In genomic region chr3:82085811-82086475, GRCh38 we compare ENCODE assay signal across 24 cellular contexts.
"Had no signal": no experiment of that assay in that cellular context is flagged by ENCODE, and none has a peak within 500 bp of the region (broad histone marks: within the 10 kb centered on the region; RNA-seq: fewer than 3 reads in every experiment).

No MANE protein-coding gene starts in this region.

- H3K27ac ChIP-seq: brain microvascular endothelial cell, coronary artery, lower lobe of right lung, right atrium auricular region, upper lobe of right lung had no signal

- H3K4me1 ChIP-seq: lower lobe of right lung, upper lobe of right lung had no signal

- H3K9me3 ChIP-seq: lower lobe of right lung, right atrium auricular region, upper lobe of right lung had no signal

- H3K4me3 ChIP-seq: coronary artery, lower lobe of right lung, upper lobe of right lung had no signal

- H3K4me1 Mint-ChIP-seq: activated CD4-positive, alpha-beta memory T cell treated with anti-CD3 and anti-CD28 coated beads, Interleukin-2, amount 10 ng/mL, durations not matched to agents 7 days and 5 days; activated CD8-positive, alpha-beta memory T cell treated with anti-CD3 and anti-CD28 coated beads, Interleukin-2, amount 10 ng/mL, durations not matched to agents 7 days and 5 days; activated naive CD8-positive, alpha-beta T cell treated with anti-CD3 and anti-CD28 coated beads, Interleukin-2, amount 10 ng/mL, durations not matched to agents 7 days and 5 days; activated T-helper 17 cell treated with anti-CD3 and anti-CD28 coated beads, Interleukin-2, amount 50 U/mL, for 72 hours; central memory CD8-positive, alpha-beta T cell had no signal

- H3K36me3 ChIP-seq: brain microvascular endothelial cell, lower lobe of right lung, right atrium auricular region, upper lobe of right lung had no signal

- H3K27ac Mint-ChIP-seq: activated CD4-positive, alpha-beta memory T cell treated with anti-CD3 and anti-CD28 coated beads, Interleukin-2, amount 10 ng/mL, durations not matched to agents 7 days and 5 days; activated CD8-positive, alpha-beta memory T cell treated with anti-CD3 and anti-CD28 coated beads, Interleukin-2, amount 10 ng/mL, durations not matched to agents 7 days and 5 days; activated naive CD8-positive, alpha-beta T cell treated with anti-CD3 and anti-CD28 coated beads, Interleukin-2, amount 10 ng/mL, durations not matched to agents 7 days and 5 days; activated T-helper 17 cell treated with anti-CD3 and anti-CD28 coated beads, Interleukin-2, amount 50 U/mL, for 72 hours; stimulated activated naive B cell treated with anti-CD40 and anti-IgM and Interleukin-4, amounts not matched to agents 10 μg/mL and 1 μg/mL and 100 μg/mL, for 72 hours; T-helper 2 cell treated with Interferon-gamma antibody and Interleukin-4, amounts not matched to agents 5 μg/mL and 100 μg/mL, for 36 hours had no signal

- H3K36me3 Mint-ChIP-seq: activated CD8-positive, alpha-beta memory T cell treated with anti-CD3 and anti-CD28 coated beads, Interleukin-2, amount 10 ng/mL, durations not matched to agents 7 days and 5 days; activated naive CD8-positive, alpha-beta T cell treated with anti-CD3 and anti-CD28 coated beads, Interleukin-2, amount 10 ng/mL, durations not matched to agents 7 days and 5 days; stimulated activated naive B cell treated with anti-CD40 and anti-IgM and Interleukin-4, amounts not matched to agents 10 μg/mL and 1 μg/mL and 100 μg/mL, for 72 hours had no signal

- H3K9me3 Mint-ChIP-seq: activated CD4-positive, alpha-beta memory T cell treated with anti-CD3 and anti-CD28 coated beads, Interleukin-2, amount 10 ng/mL, durations not matched to agents 7 days and 5 days; activated naive CD8-positive, alpha-beta T cell treated with anti-CD3 and anti-CD28 coated beads, Interleukin-2, amount 10 ng/mL, durations not matched to agents 7 days and 5 days; activated T-helper 17 cell treated with anti-CD3 and anti-CD28 coated beads, Interleukin-2, amount 50 U/mL, for 72 hours; nephron; stimulated activated naive B cell treated with anti-CD40 and anti-IgM and Interleukin-4, amounts not matched to agents 10 μg/mL and 1 μg/mL and 100 μg/mL, for 72 hours; T-helper 2 cell treated with Interferon-gamma antibody and Interleukin-4, amounts not matched to agents 5 μg/mL and 100 μg/mL, for 36 hours had no signal

- H3K27me3 Mint-ChIP-seq: activated CD4-positive, alpha-beta memory T cell treated with anti-CD3 and anti-CD28 coated beads, Interleukin-2, amount 10 ng/mL, durations not matched to agents 7 days and 5 days; activated CD8-positive, alpha-beta memory T cell treated with anti-CD3 and anti-CD28 coated beads, Interleukin-2, amount 10 ng/mL, durations not matched to agents 7 days and 5 days; activated naive CD8-positive, alpha-beta T cell treated with anti-CD3 and anti-CD28 coated beads, Interleukin-2, amount 10 ng/mL, durations not matched to agents 7 days and 5 days; activated T-helper 17 cell treated with anti-CD3 and anti-CD28 coated beads, Interleukin-2, amount 50 U/mL, for 72 hours; central memory CD8-positive, alpha-beta T cell; stimulated activated naive B cell treated with anti-CD40 and anti-IgM and Interleukin-4, amounts not matched to agents 10 μg/mL and 1 μg/mL and 100 μg/mL, for 72 hours had no signal

- DNase-seq: activated CD4-positive, alpha-beta memory T cell treated with anti-CD3 and anti-CD28 coated beads, Interleukin-2, amount 10 ng/mL, durations not matched to agents 7 days and 5 days; activated CD4-positive, alpha-beta T cell treated with anti-CD3 and anti-CD28 coated beads for 48 hours; activated CD4-positive, CD25-positive, alpha-beta regulatory T cell; activated CD8-positive, alpha-beta memory T cell treated with anti-CD3 and anti-CD28 coated beads, Interleukin-2, amount 10 ng/mL, durations not matched to agents 7 days and 5 days; activated naive CD4-positive, alpha-beta T cell treated with Interleukin-2 at 50 U/mL for 16 hours; activated naive CD8-positive, alpha-beta T cell treated with anti-CD3 and anti-CD28 coated beads, Interleukin-2, amount 10 ng/mL, durations not matched to agents 7 days and 5 days; activated T-cell treated with anti-CD3 and anti-CD28 coated beads, Interleukin-2, amount 50 U/mL, for 1 hour; brain microvascular endothelial cell; hippocampal formation; left colon; lower lobe of right lung; midbrain; small intestine; stimulated activated naive B cell treated with anti-CD40 and anti-IgM and Interleukin-4, amounts not matched to agents 10 μg/mL and 1 μg/mL and 100 μg/mL, for 72 hours; upper lobe of right lung had no signal

- H3K27me3 ChIP-seq: brain microvascular endothelial cell, right atrium auricular region, upper lobe of right lung had no signal

- FAIRE-seq: endometrium, islet of Langerhans, small intestine, TTC549 had no signal

- H3K4me3 Mint-ChIP-seq: activated CD4-positive, alpha-beta memory T cell treated with anti-CD3 and anti-CD28 coated beads, Interleukin-2, amount 10 ng/mL, durations not matched to agents 7 days and 5 days; activated CD8-positive, alpha-beta memory T cell treated with anti-CD3 and anti-CD28 coated beads, Interleukin-2, amount 10 ng/mL, durations not matched to agents 7 days and 5 days; activated naive CD8-positive, alpha-beta T cell treated with anti-CD3 and anti-CD28 coated beads, Interleukin-2, amount 10 ng/mL, durations not matched to agents 7 days and 5 days; activated T-helper 17 cell treated with anti-CD3 and anti-CD28 coated beads, Interleukin-2, amount 50 U/mL, for 72 hours; central memory CD8-positive, alpha-beta T cell; nephron; stimulated activated naive B cell treated with anti-CD40 and anti-IgM and Interleukin-4, amounts not matched to agents 10 μg/mL and 1 μg/mL and 100 μg/mL, for 72 hours; T-helper 2 cell treated with Interferon-gamma antibody and Interleukin-4, amounts not matched to agents 5 μg/mL and 100 μg/mL, for 36 hours had no signal
